In genomic region chr18:46550609-46551008, GRCh38 we compare ENCODE assay signal across 34 cellular contexts.
DNase-seq lines count a peak whose midpoint lies in the region; ATAC-seq, FAIRE-seq and TF ChIP-seq lines count a peak whose summit lies in the region.
"Had no signal": no experiment of that assay in that cellular context is flagged by ENCODE, and none has a peak within 500 bp of the region (broad histone marks: within the 10 kb centered on the region; RNA-seq: fewer than 3 reads in every experiment).

No MANE protein-coding gene starts in this region.

- no peak overlapping the region for H4K8ac ChIP-seq in H1 (ENCODE audit: extremely low read depth, insufficient read depth, low read length)

- H3K36me3 ChIP-seq in HEK293 (ENCODE audit: control insufficient read depth in 2 of 2, insufficient read depth in 1 of 2, low read length in 2 of 2): no peaks in the 10 kb centered on the region
- no peaks in the 10 kb centered on the region for H3K36me3 ChIP-seq in K562 (ENCODE audit: control insufficient read depth, insufficient read depth, low read length)
- H3K36me3 ChIP-seq in H1 (ENCODE audit: control insufficient read depth in 2 of 4, insufficient read depth in 4 of 4, low read length in 3 of 4): no peaks in the 10 kb centered on the region
- H3K36me3 ChIP-seq: BE2C; BLaER1; BLaER1 treated with 17β-estradiol and CSF1 and Interleukin-3, amounts not matched to agents 10 nM and 100 nM had no signal

- DNase-seq in D721Med (ENCODE audit: insufficient read length, low spot score): no peak
- DNase-seq in K562 (ENCODE audit: extremely low read depth in 1 of 4, low spot score in 3 of 4): no peak
- DNase-seq in H1 (ENCODE audit: low read depth in 1 of 2, low spot score in 2 of 2): no peak
- DNase-seq in NCI-H2227 (lab: John Stamatoyannopoulos, UW; ENCODE audit: unreplicated experiment): no peak
- no peak for DNase-seq in stimulated activated naive CD4-positive, alpha-beta T cell treated with Interleukin-2 at 50 U/mL for 16 hours (lab: John Stamatoyannopoulos, UW)
- DNase-seq: 8988T; ACHN; AML-193; BE2C; C1 segment of cervical spinal cord; Caco-2; Calu3; CD4-positive, alpha-beta memory T cell; CD4-positive, alpha-beta T cell; CD4-positive, CD25-positive, alpha-beta regulatory T cell; CD8-positive, alpha-beta memory T cell; CD8-positive, alpha-beta T cell; COR-L47; DMS 273 treated with DMSO at 0.1 percent for 48 hours; DMS153; DMS53; DMS79; DMS79 treated with DMSO at 0.1 percent for 48 hours; DND-41; EL had no signal

- BruUV-seq in K562 (replicated peaks; lab: Mats Ljungman, UMichigan): no TSS peak

- no peak overlapping the region for H3K23ac ChIP-seq in H1 (ENCODE audit: insufficient read length)

- H4K5ac ChIP-seq in H1 (ENCODE audit: insufficient read length, low read depth, low read length): no peak overlapping the region

- H4K20me1 ChIP-seq in K562 (replicated peaks; ENCODE audit: control insufficient read depth, insufficient read depth, low read length) (no peaks in the 10 kb centered on the region), H1 (replicated peaks in 1 of 2; ENCODE audit: control insufficient read depth in 1 of 2, insufficient read depth in 2 of 2, low read length in 2 of 2) (peaks cover 0 to 3% of the 10 kb centered on the region in 2 experiments)
- H4K20me1 ChIP-seq: BLaER1; BLaER1 treated with 17β-estradiol and CSF1 and Interleukin-3, amounts not matched to agents 10 nM and 100 nM had no signal

- ATAC-seq in K562 (no peak), GM18873 (IDR thresholded peaks at IDR 0.05; ENCODE audit: low FRiP score, unreplicated experiment) (no peak), GM21786 (IDR thresholded peaks at IDR 0.05; ENCODE audit: unreplicated experiment) (no peak)
- ATAC-seq: A549; CD8-positive, alpha-beta T cell had no signal

- H2AK5ac ChIP-seq in H1 (ENCODE audit: low read depth, low read length): no peak overlapping the region

- H3K4me1 ChIP-seq in HEK293 (ENCODE audit: control insufficient read depth, insufficient read depth, low read length) (no peaks in the 10 kb centered on the region), K562 (replicated peaks in 1 of 2; ENCODE audit: control insufficient read depth in 2 of 2, insufficient read depth in 2 of 2, low read length in 2 of 2) (no peaks in the 10 kb centered on the region), H1 (replicated peaks in 1 of 4; ENCODE audit: control insufficient read depth in 3 of 4, insufficient read depth in 4 of 4, low read length in 3 of 4) (peaks cover 0 to 3% (median 0%) of the 10 kb centered on the region in 4 experiments; a peak in 1 of 7 replicates)
- H3K4me1 ChIP-seq: A549; BE2C; BLaER1; BLaER1 treated with 17β-estradiol and CSF1 and Interleukin-3, amounts not matched to agents 10 nM and 100 nM; Caco-2 had no signal

- H3K79me2 ChIP-seq in K562 (ENCODE audit: control insufficient read depth, insufficient read depth, low read length): no peaks in the 10 kb centered on the region
- no peaks in the 10 kb centered on the region for H3K79me2 ChIP-seq in H1 (ENCODE audit: control insufficient read depth in 1 of 2, insufficient read depth in 2 of 2, low read length in 2 of 2)

- H3K9ac ChIP-seq in K562 (ENCODE audit: insufficient read depth in 1 of 2, low read depth in 2 of 2, low read length in 2 of 2) (no peak overlapping the region), H1 (replicated peaks in 1 of 4; ENCODE audit: extremely low read depth in 1 of 4, low read depth in 3 of 4, low read length in 3 of 4) (no peak overlapping the region)
- H3K9ac ChIP-seq: BLaER1; BLaER1 treated with 17β-estradiol and CSF1 and Interleukin-3, amounts not matched to agents 10 nM and 100 nM had no signal

- H4K91ac ChIP-seq in H1 (replicated peaks; ENCODE audit: insufficient read length, low read length): no peak overlapping the region

- TF ChIP-seq CTCF in D721Med (IDR thresholded peaks at IDR 0.05; ENCODE audit: insufficient read depth, missing control alignments) (no peak), HEK293 (tag by site-specific recombination; IDR thresholded peaks at IDR 0.05) (no peak), K562 (IDR thresholded peaks at IDR 0.05 in 2 of 3, conservative IDR thresholded peaks at IDR 0.05 in 1 of 3; ENCODE audit: insufficient read depth in 2 of 3, low read depth in 1 of 3, low read length in 3 of 3) (no peak), H1 (IDR thresholded peaks at IDR 0.05; ENCODE audit: control extremely low read depth in 1 of 3, insufficient read depth in 1 of 3, low read depth in 1 of 3, low read length in 3 of 3) (no peak)

- H2BK20ac ChIP-seq in H1 (ENCODE audit: low read length): no peak overlapping the region

- H3K56ac ChIP-seq in H1 (replicated peaks; ENCODE audit: insufficient read length, low read depth, low read length): no peak overlapping the region

- H3K9me1 ChIP-seq in K562 (ENCODE audit: control insufficient read depth, insufficient read depth, low read length): no peaks in the 10 kb centered on the region

- H2BK5ac ChIP-seq in H1 (ENCODE audit: low read depth, low read length): no peak overlapping the region

- no peak overlapping the region for H3K4me2 ChIP-seq in K562 (ENCODE audit: insufficient read depth, low read length)
- no peak overlapping the region for H3K4me2 ChIP-seq in H1 (ENCODE audit: insufficient read depth in 1 of 2, low read depth in 2 of 2, low read length in 2 of 2)
- H3K4me2 ChIP-seq: A549; BLaER1; BLaER1 treated with 17β-estradiol and CSF1 and Interleukin-3, amounts not matched to agents 10 nM and 100 nM had no signal

- no peak overlapping the region for H3K4ac ChIP-seq in H1 (replicated peaks; ENCODE audit: insufficient read length, low read depth, low read length)

- H2BK12ac ChIP-seq in H1 (ENCODE audit: low read depth, low read length): no peak overlapping the region

- peaks cover 4% of the 10 kb centered on the region; the same call in 1 of the 2 replicates for H3K23me2 ChIP-seq in H1 (ENCODE audit: low read depth, low read length)

- no peak for TF ChIP-seq EP300 in K562 (IDR thresholded peaks at IDR 0.05; ENCODE audit: low read length)
- TF ChIP-seq EP300 in H1 (IDR thresholded peaks at IDR 0.05; ENCODE audit: borderline replicate concordance in 1 of 2, low read depth in 2 of 2, low read length in 2 of 2): no peak

- no peak overlapping the region for H3K18ac ChIP-seq in H1 (ENCODE audit: extremely low read depth, low read length)

- H3K9me3 ChIP-seq in HEK293 (ENCODE audit: control insufficient read depth, insufficient read depth, low read depth, low read length) (no peaks in the 10 kb centered on the region), K562 (replicated peaks; ENCODE audit: control insufficient read depth, insufficient read depth, low read depth, low read length) (no peaks in the 10 kb centered on the region), H1 (ENCODE audit: insufficient read depth in 2 of 2, low read depth in 1 of 2, low read length in 1 of 2) (peaks cover 0 to 9% of the 10 kb centered on the region in 2 experiments; a peak in 1 of 4 replicates)
- H3K9me3 ChIP-seq: A549, BE2C, BLaER1, Caco-2 had no signal

- H2AFZ ChIP-seq in K562 (ENCODE audit: low read depth, low read length) (no peak overlapping the region), H1 (ENCODE audit: low read length) (no peak overlapping the region)

- H3K4me3 ChIP-seq in HEK293 (ENCODE audit: low read depth, low read length): no peak overlapping the region
- H3K4me3 ChIP-seq in K562: no peak overlapping the region
- H3K4me3 ChIP-seq in H1 (ENCODE audit: extremely low read depth in 1 of 4, insufficient read depth in 2 of 4, low read depth in 3 of 4, low read length in 4 of 4): no peak overlapping the region
- H3K4me3 ChIP-seq: A549; BLaER1; BLaER1 treated with 17β-estradiol and CSF1 and Interleukin-3, amounts not matched to agents 10 nM and 100 nM had no signal

- no peak overlapping the region for H2BK15ac ChIP-seq in H1 (ENCODE audit: low read length)

- POLR2A ChIA-PET in HEK293 (lab: Yijun Ruan, JAX) (interaction anchor here (0.7 kb wide), 1 partner anchor 10 kb away, joined by 4 read pairs; no protein-coding TSS in a partner anchor), K562 (lab: Yijun Ruan, JAX) (no interaction called here), H1 (lab: Charles Lee; ENCODE audit: partially characterized antibody) (no interaction called here)

- H3K27me3 ChIP-seq in K562 (ENCODE audit: control insufficient read depth in 2 of 2, insufficient read depth in 2 of 2, low read length in 2 of 2): no peaks in the 10 kb centered on the region
- no peaks in the 10 kb centered on the region for H3K27me3 ChIP-seq in H1 (replicated peaks in 1 of 4; ENCODE audit: control insufficient read depth in 3 of 4, extremely low read depth in 1 of 4, insufficient read depth in 3 of 4, low read length in 3 of 4)
- H3K27me3 ChIP-seq: BE2C; BLaER1; BLaER1 treated with 17β-estradiol and CSF1 and Interleukin-3, amounts not matched to agents 10 nM and 100 nM had no signal

- intact Hi-C loops in K562 (cut with micrococcal nuclease): loop anchor here (10.0 kb wide), 1 partner anchor 74 kb away; no protein-coding TSS in a partner anchor

- CTCF ChIA-PET in HEK293 (lab: Yijun Ruan, JAX) (interaction anchor here (0.6 kb wide), 1 partner anchor 88 kb away, joined by 3 read pairs; no protein-coding TSS in a partner anchor), K562 (lab: Yijun Ruan, JAX; ENCODE audit: low intra/inter-chr PET ratio) (interaction anchor here (0.6 kb wide), 1 partner anchor 1412 kb away, joined by 3 read pairs; no protein-coding TSS in a partner anchor), H1 (lab: Charles Lee; ENCODE audit: partially characterized antibody) (interaction anchor here (3.4 kb wide), 1 partner anchor 107 kb away, joined by 18 read pairs; the partner anchor contains the start of gene LOXHD1)

- 0% methylated on average over 1 of the region's 2 CpGs for WGBS in K562 (ENCODE audit: insufficient coverage, low coverage, missing lambda C conversion rate)
- WGBS in H1 (ENCODE audit: extremely low coverage in 1 of 2, insufficient coverage in 1 of 2, insufficient read length in 1 of 2, insufficient replicate concordance in 2 of 2, low coverage in 1 of 2, low lambda C conversion rate in 2 of 2, missing lambda C conversion rate in 1 of 2), 2 experiments: 84% methylated on average over 2 of the region's 2 CpGs; no CpG with 5 or more reads in 1 of the 2 experiments

- H2BK120ac ChIP-seq in H1 (replicated peaks; ENCODE audit: low read depth, low read length): no peak overlapping the region

- H3K27ac ChIP-seq in HEK293 (ENCODE audit: extremely low read depth, low read depth, low read length) (no peak overlapping the region), K562 (ENCODE audit: extremely low read depth, low read depth, low read length) (no peak overlapping the region), H1 (ENCODE audit: low read depth, low read length) (no peak overlapping the region)
- H3K27ac ChIP-seq: 22Rv1; A549; BLaER1; BLaER1 treated with 17β-estradiol and CSF1 and Interleukin-3, amounts not matched to agents 10 nM and 100 nM; C4-2B had no signal

- FAIRE-seq in D721Med (lab: Jason Lieb, UNC): peak; percentile 71
- no peak for FAIRE-seq in K562 (lab: Jason Lieb, UNC)
- FAIRE-seq in H1 (lab: Jason Lieb, UNC): no peak
- FAIRE-seq: A204.1, A549 had no signal

- H3K79me1 ChIP-seq in H1 (ENCODE audit: low read depth, low read length): no peaks in the 10 kb centered on the region

- no peak for TF ChIP-seq RAD21 in K562 (CRISPR knock-in tag; conservative IDR thresholded peaks at IDR 0.05 in 1 of 2, IDR thresholded peaks at IDR 0.05 in 1 of 2)
- TF ChIP-seq RAD21 in H1 (IDR thresholded peaks at IDR 0.05 in 1 of 2, conservative IDR thresholded peaks at IDR 0.05 in 1 of 2; ENCODE audit: low read depth in 2 of 2, low read length in 2 of 2): no peak

- H3K14ac ChIP-seq in H1 (ENCODE audit: insufficient read length): no peak overlapping the region

- TF ChIP-seq POLR2A in K562 (conservative IDR thresholded peaks at IDR 0.05) (no peak), H1 (IDR thresholded peaks at IDR 0.05; ENCODE audit: control extremely low read depth in 1 of 2, low read depth in 2 of 2, low read length in 2 of 2) (no peak)

- in situ Hi-C loops in K562 (cut with MboI): no loop called here
